In the genomic region with DNA sequence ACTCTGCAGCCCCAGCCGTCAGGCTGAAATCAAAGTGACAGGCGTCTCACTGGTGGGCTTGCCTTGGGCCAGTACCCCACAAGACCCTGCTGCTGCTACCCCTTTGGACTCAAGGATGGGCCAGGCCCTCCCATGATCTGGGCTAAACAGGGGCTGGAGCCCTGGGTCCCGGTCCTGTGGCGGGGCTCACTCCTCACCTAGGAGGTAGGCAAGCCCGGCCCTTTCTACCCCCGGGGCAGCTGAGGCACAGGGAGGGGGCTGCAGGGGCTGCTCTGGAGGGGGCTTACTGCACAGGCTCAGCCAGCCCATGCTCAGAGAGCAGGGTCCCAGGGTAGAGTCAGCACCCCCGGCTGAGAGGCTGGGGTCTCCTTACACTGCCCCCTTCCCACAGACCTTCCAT, we compare ENCODE assay signal across 19 cellular contexts. TPM values are rescaled to one million over a fixed set of nuclear protein-coding genes. Genes with fewer than 3 reads are reported as not detected.
DNase-seq lines count a peak whose midpoint lies in the region; ATAC-seq and TF ChIP-seq lines count a peak whose summit lies in the region.
"Had no signal": no experiment of that assay in that cellular context is flagged by ENCODE, and none has a peak within 500 bp of the region (broad histone marks: within the 10 kb centered on the region; RNA-seq: fewer than 3 reads in every experiment).

No MANE protein-coding gene starts in this region.

- H3K9me3 ChIP-seq in breast epithelium = no peaks in the 10 kb centered on the region
- no peaks in the 10 kb centered on the region for H3K9me3 ChIP-seq in mammary epithelial cell (replicated peaks; ENCODE audit: insufficient read depth, low read length)
- H3K9me3 ChIP-seq in HUES6 (ENCODE audit: control insufficient read depth, insufficient read depth, low read depth, low read length) = no peaks in the 10 kb centered on the region
- H3K9me3 ChIP-seq in psoas muscle = no peaks in the 10 kb centered on the region
- no peaks in the 10 kb centered on the region for H3K9me3 ChIP-seq in hepatocyte (ENCODE audit: low read depth)
- H3K9me3 ChIP-seq: BLaER1 treated with 17β-estradiol and CSF1 and Interleukin-3, amounts not matched to agents 10 nM and 100 nM had no signal

- CTCF ChIA-PET in mammary epithelial cell (lab: Charles Lee; ENCODE audit: low non-redundant PET) = no interaction called here

- intact Hi-C loops in breast epithelium (cut with DNase I; ENCODE audit: low total_unique reads) (loop anchor here (10.0 kb wide), 1 partner anchor 86 kb away; no protein-coding TSS in a partner anchor), mammary epithelial cell (cut with micrococcal nuclease) (no loop called here), dorsolateral prefrontal cortex (cut with DNase I) (loop anchor here (5.0 to 10.0 kb wide), 5 partner anchors 43 to 368 kb away; a partner anchor contains a TSS), psoas muscle (cut with DNase I) (loop anchor here (5.0 to 10.0 kb wide), 3 partner anchors 103 to 246 kb away; a partner anchor contains a TSS)

- H4K20me1 ChIP-seq in mammary epithelial cell (ENCODE audit: insufficient read depth, low read length) (no peaks in the 10 kb centered on the region), hepatocyte (ENCODE audit: insufficient read depth, poor library complexity, severe bottlenecking) (no peaks in the 10 kb centered on the region)

- whole genome bisulfite sequencing in mammary epithelial cell (ENCODE audit: low coverage, missing lambda C conversion rate) = 73% methylated on average over 6 of the region's 7 CpGs
- 87 to 91% (median 90%) methylated on average over 7 of the region's 7 CpGs for WGBS in psoas muscle, 3 donors
- 85% methylated on average over 6 of the region's 7 CpGs for WGBS in hepatocyte (ENCODE audit: low lambda C conversion rate, missing lambda C conversion rate)

- H3K79me2 ChIP-seq in mammary epithelial cell (ENCODE audit: insufficient read depth, low read length) (no peaks in the 10 kb centered on the region), hepatocyte (no peaks in the 10 kb centered on the region)

- H3K4me1 ChIP-seq in breast epithelium (no peaks in the 10 kb centered on the region), mammary epithelial cell (ENCODE audit: insufficient read depth, low read length) (peaks cover 16% of the 10 kb centered on the region), HUES6 (ENCODE audit: control insufficient read depth, insufficient read depth, low read length) (peaks cover 35% of the 10 kb centered on the region), psoas muscle (peaks cover 5% of the 10 kb centered on the region), hepatocyte (ENCODE audit: insufficient read depth) (no peaks in the 10 kb centered on the region)

- dilution Hi-C loops in mammary epithelial cell (cut with HindIII; ENCODE audit: low sequenced_read_pairs) = loop anchor here (5.0 kb wide), 2 partner anchors 38 to 72 kb away; no protein-coding TSS in a partner anchor

- no peaks in the 10 kb centered on the region for H3K36me3 ChIP-seq in breast epithelium
- H3K36me3 ChIP-seq in mammary epithelial cell (ENCODE audit: insufficient read depth, low read length) = no peaks in the 10 kb centered on the region
- H3K36me3 ChIP-seq in HUES6 (ENCODE audit: control insufficient read depth, insufficient read depth, low read length) = peaks cover 56% of the 10 kb centered on the region
- H3K36me3 ChIP-seq in psoas muscle (ENCODE audit: insufficient read depth in 1 of 2, low read depth in 1 of 2) = peaks cover 0 to 11% of the 10 kb centered on the region in 2 donors
- no peaks in the 10 kb centered on the region for H3K36me3 ChIP-seq in hepatocyte (replicated peaks; ENCODE audit: insufficient read depth, low read depth)

- TF ChIP-seq CTCF in breast epithelium (IDR thresholded peaks at IDR 0.05) (no peak), mammary epithelial cell (conservative IDR thresholded peaks at IDR 0.05 in 1 of 2, IDR thresholded peaks at IDR 0.05 in 1 of 2; ENCODE audit: extremely low read depth in 1 of 2, insufficient read depth in 1 of 2, low read depth in 1 of 2, low read length in 2 of 2) (no peak), dorsolateral prefrontal cortex (IDR thresholded peaks at IDR 0.05 in 54 of 56, conservative IDR thresholded peaks at IDR 0.05 in 2 of 56; ENCODE audit: low read depth in 1 of 56, partially characterized antibody in 56 of 56) (no peak), psoas muscle (IDR thresholded peaks at IDR 0.05) (no peak), hepatocyte (IDR thresholded peaks at IDR 0.05; ENCODE audit: poor library complexity) (no peak)

- ATAC-seq in psoas muscle = no peak
- ATAC-seq in GM21723 (IDR thresholded peaks at IDR 0.05; ENCODE audit: unreplicated experiment) = no peak
- ATAC-seq: GM12878, GM23338 had no signal

- H3K9me2 ChIP-seq in hepatocyte (replicated peaks; ENCODE audit: insufficient read depth) = no peaks in the 10 kb centered on the region

- BruUV-seq in mammary epithelial cell (replicated peaks; lab: Mats Ljungman, UMichigan) = no TSS peak

- peak overlapping the region; percentile 13 to 19 for H3K27ac ChIP-seq in breast epithelium
- no peak overlapping the region for H3K27ac ChIP-seq in mammary epithelial cell (ENCODE audit: insufficient read depth, low read depth, low read length)
- H3K27ac ChIP-seq in HUES6 (ENCODE audit: low read depth, low read length) = 0 out of 2 replicates have a peak overlapping the region, but pooled peaks have one; percentile 49
- peak overlapping the region in 44 of 59 donors; percentile 3 to 85 (median 51) for H3K27ac ChIP-seq in dorsolateral prefrontal cortex
- H3K27ac ChIP-seq in psoas muscle = no peak overlapping the region
- no peak overlapping the region for H3K27ac ChIP-seq in hepatocyte
- H3K27ac ChIP-seq: SJSA1 had no signal

- DNase-seq in breast epithelium (ENCODE audit: low spot score in 2 of 2) (no peak), mammary epithelial cell (no peak), dorsolateral prefrontal cortex (no peak), psoas muscle (peak; percentile 3 to 37), hepatocyte (ENCODE audit: low spot score) (no peak), H4 (ENCODE audit: low spot score) (no peak)
- DNase-seq: 8988T, DND-41, KBM-7, NCI-H1417 treated with DMSO at 0.1 percent for 48 hours, NCI-H1930, NCI-H446, NCI-H69 had no signal

- H3K9ac ChIP-seq in mammary epithelial cell (ENCODE audit: insufficient read depth, low read length) (no peak overlapping the region), HUES6 (ENCODE audit: low read length) (no peak overlapping the region)

- no peaks in the 10 kb centered on the region for H3K27me3 ChIP-seq in breast epithelium
- H3K27me3 ChIP-seq in mammary epithelial cell (ENCODE audit: insufficient read depth, low read length) = no peaks in the 10 kb centered on the region
- no peaks in the 10 kb centered on the region for H3K27me3 ChIP-seq in HUES6 (ENCODE audit: control insufficient read depth, insufficient read depth, low read length)
- no peaks in the 10 kb centered on the region for H3K27me3 ChIP-seq in dorsolateral prefrontal cortex
- H3K27me3 ChIP-seq in psoas muscle (ENCODE audit: insufficient read depth in 3 of 3, low read length in 2 of 3) = no peaks in the 10 kb centered on the region
- no peaks in the 10 kb centered on the region for H3K27me3 ChIP-seq in hepatocyte
- H3K27me3 ChIP-seq: BLaER1 treated with 17β-estradiol and CSF1 and Interleukin-3, amounts not matched to agents 10 nM and 100 nM; SJSA1 had no signal

- H3K4me2 ChIP-seq in mammary epithelial cell (ENCODE audit: insufficient read depth, low read depth, low read length) (no peak overlapping the region), hepatocyte (no peak overlapping the region)
- H3K4me2 ChIP-seq: BLaER1 treated with 17β-estradiol and CSF1 and Interleukin-3, amounts not matched to agents 10 nM and 100 nM; GM23338 had no signal

- H3K4me3 ChIP-seq in breast epithelium (no peak overlapping the region), mammary epithelial cell (replicated peaks in 1 of 3; ENCODE audit: insufficient read depth in 1 of 3, low read depth in 2 of 3, low read length in 3 of 3) (no peak overlapping the region), HUES6 (ENCODE audit: low read depth, low read length) (no peak overlapping the region), dorsolateral prefrontal cortex (no peak overlapping the region), psoas muscle (no peak overlapping the region), hepatocyte (no peak overlapping the region)
- H3K4me3 ChIP-seq: BLaER1 treated with 17β-estradiol and CSF1 and Interleukin-3, amounts not matched to agents 10 nM and 100 nM; GM12878; GM23338; SJSA1 had no signal

- in situ Hi-C loops in mammary epithelial cell (cut with MboI; ENCODE audit: low sequenced_read_pairs in 2 of 2) = loop anchor here in 1 of 2 donors (10.0 kb wide), 2 partner anchors 106 to 246 kb away; a partner anchor contains a TSS

- no peak overlapping the region for H2AFZ ChIP-seq in mammary epithelial cell (ENCODE audit: low read depth, low read length)
- H2AFZ ChIP-seq in hepatocyte = no peak overlapping the region
- H2AFZ ChIP-seq: GM23338 had no signal

- no peak for TF ChIP-seq POLR2A in breast epithelium (IDR thresholded peaks at IDR 0.05)

RNA-seq across cellular contexts. Expression of a gene that starts 23.6 kb away (rescaled TPM):
- total RNA-seq in breast epithelium (10 to 100 TPM; 15.5 to 20.9 (median 17.0) TPM), mammary epithelial cell (10 to 100 TPM; 20.4 to 24.0 TPM), dorsolateral prefrontal cortex (10 to 100 TPM; 30.7 to 87.4 (median 61.2) TPM), psoas muscle (10 to 100 TPM in 1 of 4 donors, 1 to 10 TPM in 3; 6.3 to 13.3 (median 8.6) TPM), hepatocyte (8.9 and 12.3 TPM in 2 replicates)
- polyA plus RNA-seq in mammary epithelial cell (25.6 TPM), psoas muscle (10 to 100 TPM in 1 of 3 donors, 1 to 10 TPM in 2; 9.2 to 15.6 (median 9.5) TPM), hepatocyte (15.3 and 19.0 TPM in 2 replicates)
- 48.0 TPM for polyA minus RNA-seq in mammary epithelial cell
- 22.1 and 24.9 TPM in 2 replicates for total RNA-seq in H4 (2014; rRNA removed; shearing (Covaris generic))

RNA-seq across cellular contexts. Expression of a gene that starts 43.2 kb away (rescaled TPM):
- 10 to 100 TPM; 15.7 to 36.1 (median 35.1) TPM for total RNA-seq in breast epithelium
- 10 to 100 TPM; 35.8 to 59.8 TPM for total RNA-seq in mammary epithelial cell
- polyA plus RNA-seq in mammary epithelial cell = 21.9 TPM
- polyA minus RNA-seq in mammary epithelial cell = 9.4 TPM
- total RNA-seq in dorsolateral prefrontal cortex = 10 to 100 TPM; 29.4 to 72.9 (median 48.3) TPM
- 10 to 100 TPM in 1 of 4 donors, 1 to 10 TPM in 3; 6.3 to 17.8 (median 7.9) TPM for total RNA-seq in psoas muscle
- 1 to 10 TPM; 3.1 to 7.5 (median 4.3) TPM for polyA plus RNA-seq in psoas muscle
- 41.4 and 49.7 TPM in 2 replicates for total RNA-seq in hepatocyte
- polyA plus RNA-seq in hepatocyte = 55.3 and 66.5 TPM in 2 replicates
- total RNA-seq in H4 (2014; rRNA removed; shearing (Covaris generic)) = 12.2 and 27.4 TPM in 2 replicates

Comparison
In these comparisons a context has a peak if more than half of its experiments do, and no peak if none do; other contexts are left out.
1. H3K27ac ChIP-seq: peak in breast epithelium (2 of 2), HUES6 (single experiment) and dorsolateral prefrontal cortex (44 of 59); none in mammary epithelial cell (single experiment), psoas muscle (single experiment) and hepatocyte (single experiment).
2. DNase-seq: peak in psoas muscle (2 of 2); none in breast epithelium (0 of 2), mammary epithelial cell (single experiment), dorsolateral prefrontal cortex (0 of 10), hepatocyte (single experiment) and H4 (single experiment).